ENCODE assay signal across 8 cellular contexts in genomic region chr6:34144581-34145160, GRCh38. TPM values are rescaled to one million over a fixed set of nuclear protein-coding genes. Genes with fewer than 3 reads are reported as not detected.
DNase-seq lines count a peak whose midpoint lies in the region; FAIRE-seq and TF ChIP-seq lines count a peak whose summit lies in the region.

No MANE protein-coding gene starts in this region.

- no peak for FAIRE-seq in frontal cortex (lab: Jason Lieb, UNC)

- no peak for TF ChIP-seq RAD21 in neural cell (conservative IDR thresholded peaks at IDR 0.05)

- no peaks in the 10 kb centered on the region for H3K9me2 ChIP-seq in neural cell (ENCODE audit: insufficient read depth, low read length)

- TF ChIP-seq EP300 in neural cell (conservative IDR thresholded peaks at IDR 0.05; ENCODE audit: poor library complexity, severe bottlenecking) = no peak

- H3K79me2 ChIP-seq in neural cell (replicated peaks; ENCODE audit: insufficient read depth, low read length) = no peaks in the 10 kb centered on the region

- H3K4me3 ChIP-seq in AG04449 (ENCODE audit: low read depth, low read length) (peak overlapping the region; percentile 18), HEK293 (ENCODE audit: low read depth, low read length) (peak overlapping the region; percentile 45), neural cell (ENCODE audit: low read length) (peak overlapping the region; percentile 93)

- no peaks in the 10 kb centered on the region for H3K9me3 ChIP-seq in HEK293 (ENCODE audit: control insufficient read depth, insufficient read depth, low read depth, low read length)
- H3K9me3 ChIP-seq in neural cell (ENCODE audit: low read length) = no peaks in the 10 kb centered on the region

- H3K36me3 ChIP-seq in HEK293 (ENCODE audit: control insufficient read depth in 2 of 2, insufficient read depth in 1 of 2, low read length in 2 of 2) = no peaks in the 10 kb centered on the region
- no peaks in the 10 kb centered on the region for H3K36me3 ChIP-seq in neural cell (ENCODE audit: insufficient read depth, low read length)

- TF ChIP-seq CTCF in AG04449 (IDR thresholded peaks at IDR 0.05; ENCODE audit: insufficient read depth, low read length, missing control alignments) (no peak), HEK293 (tag by site-specific recombination; IDR thresholded peaks at IDR 0.05) (no peak), neural cell (IDR thresholded peaks at IDR 0.05; ENCODE audit: poor library complexity, severe bottlenecking) (no peak)

- no peaks in the 10 kb centered on the region for H3F3A ChIP-seq in neural cell (ENCODE audit: insufficient read depth, low read length, poor library complexity, severe bottlenecking)

- POLR2A ChIA-PET in AG04449 (lab: Yijun Ruan, JAX) = interaction anchor here (0.9 kb wide), 1 partner anchor 374 kb away, joined by 3 read pairs; no protein-coding TSS in a partner anchor
- POLR2A ChIA-PET in HEK293 (lab: Yijun Ruan, JAX) = interaction anchor here (1.0 to 1.2 kb wide), 2 partner anchors 10 to 357 kb away, joined by 3 to 5 read pairs; no protein-coding TSS in a partner anchor

- CTCF ChIA-PET in AG04449 (lab: Yijun Ruan, JAX) = interaction anchor here (1.2 to 2.3 kb wide), 10 partner anchors 10 to 433 kb away, joined by 3 to 19 read pairs (median 8); partner anchors contain the start of gene UQCC2
- CTCF ChIA-PET in HEK293 (lab: Yijun Ruan, JAX) = interaction anchor here (0.6 to 3.0 kb wide), 10 partner anchors 10 to 452 kb away, joined by 3 to 23 read pairs (median 4); no protein-coding TSS in a partner anchor

- no peak for DNase-seq in AG04449 (ENCODE audit: low read depth, low spot score)
- peak; percentile 30 for DNase-seq in cerebellum (ENCODE audit: low spot score)
- DNase-seq in frontal cortex (ENCODE audit: low spot score in 2 of 2) = no peak
- DNase-seq in stimulated activated CD4-positive, alpha-beta T cell treated with anti-CD3 and anti-CD28 coated beads, Interleukin-1b, Interleukin-23, amount 100 ng/mL, for 48 hours = no peak
- DNase-seq in NCI-H146 treated with DMSO at 0.1 percent for 48 hours (lab: John Stamatoyannopoulos, UW; ENCODE audit: unreplicated experiment) = no peak
- DNase-seq in activated gamma-delta T cell treated with Interleukin-2 at 50 U/mL for 16 hours = no peak

- H3K27ac ChIP-seq in HEK293 (ENCODE audit: extremely low read depth, low read depth, low read length) (peak overlapping the region; percentile 16; the same call in 1 of the 2 replicates), neural cell (ENCODE audit: low read length) (peak overlapping the region; percentile 8)

- H3K27me3 ChIP-seq in neural cell (ENCODE audit: insufficient read depth, low read depth, low read length) = peaks cover 37% of the 10 kb centered on the region

- H3K4me1 ChIP-seq in HEK293 (ENCODE audit: control insufficient read depth, insufficient read depth, low read length) = peaks cover 11% of the 10 kb centered on the region

- no peak overlapping the region for H2AFZ ChIP-seq in neural cell (ENCODE audit: low read depth, low read length)

- H4K20me1 ChIP-seq in neural cell (ENCODE audit: insufficient read depth) = no peaks in the 10 kb centered on the region

- H3K9ac ChIP-seq in neural cell (ENCODE audit: low read length) = peak overlapping the region; percentile 74

- H3K4me2 ChIP-seq in neural cell (ENCODE audit: low read length) = peak overlapping the region; percentile 82

TF ChIP-seq in HEK293, 187 proteins besides CTCF, POLR2A, EP300 and RAD21 (continues in another document):
- TF ChIP-seq MEIS1 (CRISPR knock-in tag; IDR thresholded peaks at IDR 0.05; ENCODE audit: borderline replicate concordance) (no peak), ZNF146 (tag by site-specific recombination; IDR thresholded peaks at IDR 0.05) (no peak), ZBTB1 (tag by site-specific recombination; IDR thresholded peaks at IDR 0.05) (no peak), ZIC2 (tag by site-specific recombination; IDR thresholded peaks at IDR 0.05) (peak; percentile 73), ZBTB20 (tag by site-specific recombination; IDR thresholded peaks at IDR 0.05) (no peak), ZNF600 (tag by site-specific recombination; IDR thresholded peaks at IDR 0.05) (no peak), TRIM28 (IDR thresholded peaks at IDR 0.05; ENCODE audit: borderline replicate concordance, low read length) (no peak), AEBP2 (tag by site-specific recombination; IDR thresholded peaks at IDR 0.05; ENCODE audit: borderline replicate concordance) (no peak), ZBTB21 (tag by site-specific recombination; IDR thresholded peaks at IDR 0.05) (no peak), ZNF202 (tag by site-specific recombination; IDR thresholded peaks at IDR 0.05; ENCODE audit: borderline replicate concordance) (no peak), ZNF596 (tag by site-specific recombination; IDR thresholded peaks at IDR 0.05) (no peak)
- TF ChIP-seq, protein P1, sequence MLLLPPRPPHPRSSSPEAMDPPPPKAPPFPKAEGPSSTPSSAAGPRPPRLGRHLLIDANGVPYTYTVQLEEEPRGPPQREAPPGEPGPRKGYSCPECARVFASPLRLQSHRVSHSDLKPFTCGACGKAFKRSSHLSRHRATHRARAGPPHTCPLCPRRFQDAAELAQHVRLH (tag by site-specific recombination; IDR thresholded peaks at IDR 0.05) = no peak
- TF ChIP-seq, protein P2, sequence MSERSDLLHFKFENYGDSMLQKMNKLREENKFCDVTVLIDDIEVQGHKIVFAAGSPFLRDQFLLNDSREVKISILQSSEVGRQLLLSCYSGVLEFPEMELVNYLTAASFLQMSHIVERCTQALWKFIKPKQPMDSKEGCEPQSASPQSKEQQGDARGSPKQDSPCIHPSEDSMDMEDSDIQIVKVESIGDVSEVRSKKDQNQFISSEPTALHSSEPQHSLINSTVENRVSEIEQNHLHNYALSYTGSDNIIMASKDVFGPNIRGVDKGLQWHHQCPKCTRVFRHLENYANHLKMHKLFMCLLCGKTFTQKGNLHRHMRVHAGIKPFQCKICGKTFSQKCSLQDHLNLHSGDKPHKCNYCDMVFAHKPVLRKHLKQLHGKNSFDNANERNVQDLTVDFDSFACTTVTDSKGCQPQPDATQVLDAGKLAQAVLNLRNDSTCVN (tag by site-specific recombination; optimal IDR thresholded peaks at IDR 0.05) = peak; percentile 43

TF ChIP-seq in neural cell, 6 proteins besides CTCF, POLR2A, EP300 and RAD21:
- TF ChIP-seq MXI1 (conservative IDR thresholded peaks at IDR 0.05; ENCODE audit: poor library complexity, severe bottlenecking) (no peak), TAF1 (IDR thresholded peaks at IDR 0.05; ENCODE audit: low read depth) (no peak), SMC3 (conservative IDR thresholded peaks at IDR 0.05; ENCODE audit: poor library complexity) (no peak), POLR2AphosphoS5 (IDR thresholded peaks at IDR 0.05) (no peak), EZH2 (IDR thresholded peaks at IDR 0.05; ENCODE audit: borderline replicate concordance, insufficient read depth, low read length, poor library complexity, severe bottlenecking) (no peak)
- TF ChIP-seq, protein P3, sequence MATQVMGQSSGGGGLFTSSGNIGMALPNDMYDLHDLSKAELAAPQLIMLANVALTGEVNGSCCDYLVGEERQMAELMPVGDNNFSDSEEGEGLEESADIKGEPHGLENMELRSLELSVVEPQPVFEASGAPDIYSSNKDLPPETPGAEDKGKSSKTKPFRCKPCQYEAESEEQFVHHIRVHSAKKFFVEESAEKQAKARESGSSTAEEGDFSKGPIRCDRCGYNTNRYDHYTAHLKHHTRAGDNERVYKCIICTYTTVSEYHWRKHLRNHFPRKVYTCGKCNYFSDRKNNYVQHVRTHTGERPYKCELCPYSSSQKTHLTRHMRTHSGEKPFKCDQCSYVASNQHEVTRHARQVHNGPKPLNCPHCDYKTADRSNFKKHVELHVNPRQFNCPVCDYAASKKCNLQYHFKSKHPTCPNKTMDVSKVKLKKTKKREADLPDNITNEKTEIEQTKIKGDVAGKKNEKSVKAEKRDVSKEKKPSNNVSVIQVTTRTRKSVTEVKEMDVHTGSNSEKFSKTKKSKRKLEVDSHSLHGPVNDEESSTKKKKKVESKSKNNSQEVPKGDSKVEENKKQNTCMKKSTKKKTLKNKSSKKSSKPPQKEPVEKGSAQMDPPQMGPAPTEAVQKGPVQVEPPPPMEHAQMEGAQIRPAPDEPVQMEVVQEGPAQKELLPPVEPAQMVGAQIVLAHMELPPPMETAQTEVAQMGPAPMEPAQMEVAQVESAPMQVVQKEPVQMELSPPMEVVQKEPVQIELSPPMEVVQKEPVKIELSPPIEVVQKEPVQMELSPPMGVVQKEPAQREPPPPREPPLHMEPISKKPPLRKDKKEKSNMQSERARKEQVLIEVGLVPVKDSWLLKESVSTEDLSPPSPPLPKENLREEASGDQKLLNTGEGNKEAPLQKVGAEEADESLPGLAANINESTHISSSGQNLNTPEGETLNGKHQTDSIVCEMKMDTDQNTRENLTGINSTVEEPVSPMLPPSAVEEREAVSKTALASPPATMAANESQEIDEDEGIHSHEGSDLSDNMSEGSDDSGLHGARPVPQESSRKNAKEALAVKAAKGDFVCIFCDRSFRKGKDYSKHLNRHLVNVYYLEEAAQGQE (IDR thresholded peaks at IDR 0.05; ENCODE audit: borderline replicate concordance) = no peak

RNA-seq across cellular contexts. Expression of gene GRM4, which starts 1.2 kb away (rescaled TPM):
- total RNA-seq in cerebellum (28.3 TPM), frontal cortex (3.7 TPM)
- 2.1 and 3.7 TPM in 2 replicates for polyA plus RNA-seq in neural cell
- 6.0 and 8.0 TPM in 2 replicates for polyA minus RNA-seq in neural cell

Comparison
In these comparisons a context has a peak if more than half of its experiments do, and no peak if none do; other contexts are left out.
1. H3K4me3 ChIP-seq: peak in every context shown above with its lines; median percentile 93 in neural cell; 45 in HEK293; 18 in AG04449.